ENCODE assay signal across 22 cellular contexts in genomic region chr10:93951905-93952304, GRCh38.
"Had no signal": no experiment of that assay in that cellular context is flagged by ENCODE, and none has a peak within 500 bp of the region (broad histone marks: within the 10 kb centered on the region; RNA-seq: fewer than 3 reads in every experiment).

No MANE protein-coding gene starts in this region.

- H3K27me3 Mint-ChIP-seq: IgD-negative memory B cell had no signal

- DNase-seq: Kasumi-1, MM.1S, NCI-H1092 treated with DMSO at 0.1 percent for 48 hours, NCI-H1436, NCI-H187, NCI-H2029, NCI-H2081 treated with DMSO at 0.1 percent for 48 hours, NCI-H2171, NCI-H226, NCI-H446, NCI-H510A, NCI-H524 treated with DMSO at 0.1 percent for 48 hours, NCI-H69, NCI-H774, RPMI8226, SHP77, SJCRH30 had no signal

- H3K36me3 ChIP-seq: SJCRH30 had no signal

- H3K4me3 Mint-ChIP-seq: IgD-negative memory B cell had no signal

- H3K27ac Mint-ChIP-seq: IgD-negative memory B cell had no signal

- H3K27ac ChIP-seq: HL-60, KMS-11, SJCRH30 had no signal

- H3K4me1 Mint-ChIP-seq: IgD-negative memory B cell had no signal

- H3K4me3 ChIP-seq: K562, SJCRH30 had no signal

- H3K9me3 ChIP-seq: SJCRH30 had no signal

- ATAC-seq: K562, SK-N-SH treated with all-trans-retinoic acid at 6 μM for 48 hours had no signal

- H3K27me3 ChIP-seq: SJCRH30 had no signal
